20 cellular contexts compared by ENCODE assay signal in genomic region chr15:84402856-84403608, GRCh38.
A peak's percentile ranks its signal among the peaks of the same experiment; 100 is the strongest.
DNase-seq lines count a peak whose midpoint lies in the region; ATAC-seq and TF ChIP-seq lines count a peak whose summit lies in the region.
"Had no signal": no experiment of that assay in that cellular context is flagged by ENCODE, and none has a peak within 500 bp of the region (broad histone marks: within the 10 kb centered on the region; RNA-seq: fewer than 3 reads in every experiment).

No MANE protein-coding gene starts in this region.

- peaks cover 5% of the 10 kb centered on the region for H3K27me3 Mint-ChIP-seq in endodermal cell (ENCODE audit: insufficient read depth)

- no peak overlapping the region for H3K4me3 ChIP-seq in HEK293 (ENCODE audit: low read depth, low read length)
- no peak overlapping the region for H3K4me3 ChIP-seq in endodermal cell (ENCODE audit: low read length)
- no peak overlapping the region for H3K4me3 ChIP-seq in ovary
- H3K4me3 ChIP-seq: BLaER1 had no signal

- WGBS in endodermal cell (ENCODE audit: insufficient coverage in 1 of 2, insufficient read length in 1 of 2), 2 experiments, result 82 to 87% methylated on average over 11 to 21 of the region's 21 CpGs
- WGBS in ovary, 3 donors, result 91 to 93% (median 92%) methylated on average over 21 of the region's 21 CpGs

- H3K27ac Mint-ChIP-seq in endodermal cell, result no peak overlapping the region
- H3K27ac Mint-ChIP-seq: CD8-positive, alpha-beta memory T cell had no signal

- H3K9me3 ChIP-seq in HEK293 (ENCODE audit: control insufficient read depth, insufficient read depth, low read depth, low read length), result no peaks in the 10 kb centered on the region
- no peaks in the 10 kb centered on the region for H3K9me3 ChIP-seq in endodermal cell (ENCODE audit: control insufficient read depth, low read length)
- H3K9me3 ChIP-seq in ovary, result no peaks in the 10 kb centered on the region
- H3K9me3 ChIP-seq: BLaER1 had no signal

- CTCF ChIA-PET in HEK293 (lab: Yijun Ruan, JAX), result no interaction called here

- POLR2A ChIA-PET in HEK293 (lab: Yijun Ruan, JAX), result no interaction called here

- H3K4me3 Mint-ChIP-seq in endodermal cell, result no peak overlapping the region
- H3K4me3 Mint-ChIP-seq: CD8-positive, alpha-beta memory T cell had no signal

- no peak for TF ChIP-seq EP300 in ovary (IDR thresholded peaks at IDR 0.05)

- TF ChIP-seq CTCF in HEK293 (tag by site-specific recombination; IDR thresholded peaks at IDR 0.05) (no peak), endodermal cell (conservative IDR thresholded peaks at IDR 0.05) (no peak), ovary (IDR thresholded peaks at IDR 0.05) (no peak)

- H3K27ac ChIP-seq in HEK293 (ENCODE audit: extremely low read depth, low read depth, low read length), result no peak overlapping the region
- H3K27ac ChIP-seq in endodermal cell (ENCODE audit: low read depth, low read length), result no peak overlapping the region
- no peak overlapping the region for H3K27ac ChIP-seq in ovary
- H3K27ac ChIP-seq: 22Rv1, BLaER1, HL-60 had no signal

- DNase-seq in activated CD4-positive, CD25-positive, alpha-beta regulatory T cell treated with anti-CD3 and anti-CD28 coated beads, Interleukin-2, amount 50 U/mL, for 72 hours, result peak; percentile 15
- DNase-seq in endodermal cell (peak; percentile 15), ovary (peak in 3 of 5 donors; percentile 5 to 33 (median 10)), NCI-H446 (lab: John Stamatoyannopoulos, UW) (no peak)
- DNase-seq: CD8-positive, alpha-beta memory T cell; GF-D8; GOT3; NCI-H1436 treated with DMSO at 0.1 percent for 48 hours; NCI-H2081; NCI-H226; NCI-H526 treated with DMSO at 0.1 percent for 48 hours; NK-92 treated with Interleukin-12 subunit alpha and Interleukin-12 subunit beta, amount 100 ng/mL, for 24 hours; OCI-M1 had no signal

- no peak for ATAC-seq in activated CD4-positive, CD25-positive, alpha-beta regulatory T cell treated with anti-CD3 and anti-CD28 coated beads, Interleukin-2, amount 50 U/mL, for 24 hours
- no peak for ATAC-seq in GM19455 (IDR thresholded peaks at IDR 0.05; ENCODE audit: unreplicated experiment)
- no peak for ATAC-seq in GM18858 (IDR thresholded peaks at IDR 0.05; ENCODE audit: unreplicated experiment)

- H3K9ac ChIP-seq in endodermal cell (ENCODE audit: extremely low read depth, low read length, poor library complexity, severe bottlenecking), result no peak overlapping the region
- H3K9ac ChIP-seq: BLaER1 had no signal

- H3K4me1 Mint-ChIP-seq in endodermal cell, result no peaks in the 10 kb centered on the region
- H3K4me1 Mint-ChIP-seq: CD8-positive, alpha-beta memory T cell had no signal

- intact Hi-C loops in ovary (cut with DNase I), result no loop called here

- H3K4me1 ChIP-seq in HEK293 (ENCODE audit: control insufficient read depth, insufficient read depth, low read length) (no peaks in the 10 kb centered on the region), endodermal cell (ENCODE audit: control insufficient read depth, insufficient read depth, low read length) (no peaks in the 10 kb centered on the region), ovary (ENCODE audit: insufficient read depth) (no peaks in the 10 kb centered on the region)
- H3K4me1 ChIP-seq: BLaER1 had no signal

- H3K36me3 ChIP-seq in HEK293 (ENCODE audit: control insufficient read depth in 2 of 2, insufficient read depth in 1 of 2, low read length in 2 of 2) (peaks cover 0 to 9% of the 10 kb centered on the region in 2 experiments; a peak in 1 of 3 replicates), endodermal cell (ENCODE audit: control insufficient read depth, insufficient read depth, low read length) (no peaks in the 10 kb centered on the region), ovary (no peaks in the 10 kb centered on the region)
- H3K36me3 ChIP-seq: BLaER1 had no signal

- no peaks in the 10 kb centered on the region for H3K27me3 ChIP-seq in endodermal cell (ENCODE audit: control insufficient read depth, insufficient read depth, low read length, poor library complexity, severe bottlenecking)
- H3K27me3 ChIP-seq in ovary, result no peaks in the 10 kb centered on the region
- H3K27me3 ChIP-seq: BLaER1 had no signal

- H3K36me3 Mint-ChIP-seq in endodermal cell (ENCODE audit: low read depth), result no peaks in the 10 kb centered on the region
- H3K36me3 Mint-ChIP-seq: CD8-positive, alpha-beta memory T cell had no signal

- no peak for TF ChIP-seq POLR2A in ovary (IDR thresholded peaks at IDR 0.05)

- H3K9me3 Mint-ChIP-seq in endodermal cell, result peaks cover 3% of the 10 kb centered on the region
- H3K9me3 Mint-ChIP-seq: CD8-positive, alpha-beta memory T cell had no signal

TF ChIP-seq in HEK293, 187 proteins besides CTCF, POLR2A, EP300 and RAD21:
- TF ChIP-seq SCRT1 (tag by site-specific recombination; IDR thresholded peaks at IDR 0.05; ENCODE audit: borderline replicate concordance) (0 out of 2 replicates have a peak, but pooled peaks have one; percentile 25), KLF1 (tag by site-specific recombination; IDR thresholded peaks at IDR 0.05) (no peak), ZNF157 (tag by site-specific recombination; IDR thresholded peaks at IDR 0.05) (no peak), ZNF549 (tag by site-specific recombination; IDR thresholded peaks at IDR 0.05) (no peak), SCRT2 (tag by site-specific recombination; IDR thresholded peaks at IDR 0.05) (peak; percentile 72), ZNF302 (tag by site-specific recombination; IDR thresholded peaks at IDR 0.05; ENCODE audit: low read depth) (no peak), MZF1 (tag by site-specific recombination; IDR thresholded peaks at IDR 0.05; ENCODE audit: borderline replicate concordance) (no peak), KLF17 (tag by site-specific recombination; IDR thresholded peaks at IDR 0.05) (no peak), ZNF529 (tag by site-specific recombination; IDR thresholded peaks at IDR 0.05; ENCODE audit: insufficient replicate concordance) (no peak), ZNF146 (tag by site-specific recombination; IDR thresholded peaks at IDR 0.05) (no peak)

Comparison
In these comparisons a context has a peak if more than half of its experiments do, and no peak if none do; other contexts are left out.
1. DNase-seq: peak in activated CD4-positive, CD25-positive, alpha-beta regulatory T cell treated with anti-CD3 and anti-CD28 coated beads, Interleukin-2, amount 50 U/mL, for 72 hours (single experiment), endodermal cell (single experiment) and ovary (3 of 5); none in NCI-H446 (0 of 2).